8 cellular contexts compared by ENCODE assay signal in the genomic region with DNA sequence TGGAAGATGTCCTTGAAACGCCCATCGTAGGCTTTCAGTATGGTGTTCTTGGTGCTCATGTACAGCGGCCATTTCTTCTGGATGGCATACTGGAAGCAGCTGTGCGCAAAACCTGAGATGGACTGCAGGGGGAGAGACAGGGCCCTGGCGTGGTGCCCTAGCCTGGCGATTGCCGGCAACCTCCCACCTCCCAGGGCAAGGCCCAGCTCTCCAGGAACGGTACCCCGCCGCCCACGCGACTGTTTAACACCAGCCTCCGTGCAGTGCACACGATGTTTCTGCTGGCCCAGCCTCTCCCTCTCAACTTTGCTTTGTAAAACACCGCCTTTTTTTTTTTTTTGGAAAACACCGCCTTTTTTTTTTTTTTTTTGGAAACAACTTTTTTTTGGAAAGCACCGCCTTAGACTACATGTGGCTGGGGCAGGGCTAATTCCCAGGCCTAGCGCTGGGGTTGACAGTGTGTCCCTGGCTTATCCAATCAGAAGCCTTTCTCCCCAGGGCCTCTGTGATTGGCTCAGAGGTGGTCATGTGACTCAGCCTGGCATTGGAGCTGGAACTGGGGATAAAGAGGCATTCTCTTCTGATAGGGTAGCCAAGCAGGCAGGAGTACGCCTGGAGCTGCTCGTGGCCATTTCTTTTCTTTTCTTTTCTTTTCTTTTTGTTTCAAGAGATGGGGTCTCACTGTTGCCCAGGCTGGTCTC. TPM values are rescaled to one million over a fixed set of nuclear protein-coding genes. Genes with fewer than 3 reads are reported as not detected.
DNase-seq lines count a peak whose midpoint lies in the region; ATAC-seq lines count a peak whose summit lies in the region.
"Had no signal": no experiment of that assay in that cellular context is flagged by ENCODE, and none has a peak within 500 bp of the region (broad histone marks: within the 10 kb centered on the region; RNA-seq: fewer than 3 reads in every experiment).

No MANE protein-coding gene starts in this region.

- H3K9me3 Mint-ChIP-seq in activated naive CD8-positive, alpha-beta T cell treated with anti-CD3 and anti-CD28 coated beads, Interleukin-2, amount 10 ng/mL, durations not matched to agents 7 days and 5 days: no peaks in the 10 kb centered on the region
- H3K9me3 Mint-ChIP-seq: stimulated activated naive CD8-positive, alpha-beta T cell treated with anti-CD3 and anti-CD28 coated beads, Interleukin-15, Interleukin-2, amounts not matched to agents 100 ng/mL and 50 ng/mL, for 24 hours had no signal

- ATAC-seq in activated naive CD8-positive, alpha-beta T cell treated with anti-CD3 and anti-CD28 coated beads, Interleukin-2, amount 10 ng/mL, durations not matched to agents 7 days and 5 days (ENCODE audit: low read depth): peak; percentile 34
- no peak for ATAC-seq in HG02571 (IDR thresholded peaks at IDR 0.05; ENCODE audit: unreplicated experiment)

- H3K27ac Mint-ChIP-seq in activated naive CD8-positive, alpha-beta T cell treated with anti-CD3 and anti-CD28 coated beads, Interleukin-2, amount 10 ng/mL, durations not matched to agents 7 days and 5 days: no peak overlapping the region

- peaks cover 24% of the 10 kb centered on the region for H3K36me3 Mint-ChIP-seq in activated naive CD8-positive, alpha-beta T cell treated with anti-CD3 and anti-CD28 coated beads, Interleukin-2, amount 10 ng/mL, durations not matched to agents 7 days and 5 days

- no peak overlapping the region for H3K4me3 Mint-ChIP-seq in activated naive CD8-positive, alpha-beta T cell treated with anti-CD3 and anti-CD28 coated beads, Interleukin-2, amount 10 ng/mL, durations not matched to agents 7 days and 5 days
- H3K4me3 Mint-ChIP-seq: stimulated activated naive CD8-positive, alpha-beta T cell treated with anti-CD3 and anti-CD28 coated beads, Interleukin-15, Interleukin-2, amounts not matched to agents 100 ng/mL and 50 ng/mL, for 24 hours had no signal

- no peaks in the 10 kb centered on the region for H3K27me3 Mint-ChIP-seq in activated naive CD8-positive, alpha-beta T cell treated with anti-CD3 and anti-CD28 coated beads, Interleukin-2, amount 10 ng/mL, durations not matched to agents 7 days and 5 days
- H3K27me3 Mint-ChIP-seq: stimulated activated naive CD8-positive, alpha-beta T cell treated with anti-CD3 and anti-CD28 coated beads, Interleukin-15, Interleukin-2, amounts not matched to agents 100 ng/mL and 50 ng/mL, for 24 hours had no signal

- POLR2A ChIA-PET in activated naive CD8-positive, alpha-beta T cell treated with anti-CD3 and anti-CD28 coated beads, Interleukin-2, amount 10 ng/mL, durations not matched to agents 7 days and 5 days (lab: Charles Lee): no interaction called here

- H3K4me1 Mint-ChIP-seq in activated naive CD8-positive, alpha-beta T cell treated with anti-CD3 and anti-CD28 coated beads, Interleukin-2, amount 10 ng/mL, durations not matched to agents 7 days and 5 days: peaks cover 11% of the 10 kb centered on the region

- DNase-seq in EL: peak; percentile 30
- peak; percentile 52 for DNase-seq in HuH-7 (ENCODE audit: low spot score)
- no peak for DNase-seq in activated naive CD8-positive, alpha-beta T cell treated with anti-CD3 and anti-CD28 coated beads, Interleukin-2, amount 10 ng/mL, durations not matched to agents 7 days and 5 days
- DNase-seq in lung microvascular endothelial cell (ENCODE audit: low read depth in 2 of 2): peak; percentile 44 to 53
- DNase-seq in activated effector memory CD4-positive, alpha-beta T cell treated with Interleukin-2 at 50 U/mL for 16 hours: no peak
- no peak for DNase-seq in NCI-H2029 (lab: John Stamatoyannopoulos, UW)

RNA-seq across cellular contexts. Expression of a gene that starts 14.7 kb away (rescaled TPM):
- total RNA-seq in activated naive CD8-positive, alpha-beta T cell treated with anti-CD3 and anti-CD28 coated beads, Interleukin-2, amount 10 ng/mL, durations not matched to agents 7 days and 5 days: 100 to 1,000 TPM; 233 to 260 TPM
- 48.4 and 71.0 TPM in 2 replicates for total RNA-seq in lung microvascular endothelial cell

Comparison
In these comparisons a context has a peak if more than half of its experiments do, and no peak if none do; other contexts are left out.
1. DNase-seq: peak in EL (single experiment), HuH-7 (single experiment) and lung microvascular endothelial cell (2 of 2); none in activated naive CD8-positive, alpha-beta T cell treated with anti-CD3 and anti-CD28 coated beads, Interleukin-2, amount 10 ng/mL, durations not matched to agents 7 days and 5 days (single experiment), activated effector memory CD4-positive, alpha-beta T cell treated with Interleukin-2 at 50 U/mL for 16 hours (single experiment) and NCI-H2029 (single experiment).